ENCODE assay signal across 11 cellular contexts in genomic region chr4:734951-735350, GRCh38. TPM values are rescaled to one million over a fixed set of nuclear protein-coding genes. Genes with fewer than 3 reads are reported as not detected.
"Had no signal": no experiment of that assay in that cellular context is flagged by ENCODE, and none has a peak within 500 bp of the region (broad histone marks: within the 10 kb centered on the region; RNA-seq: fewer than 3 reads in every experiment).

No MANE protein-coding gene starts in this region.

- H3K9me3 ChIP-seq: HAP-1 had no signal

- FAIRE-seq: HepG2, K562 had no signal

- H3K9ac ChIP-seq: GM23248 had no signal

- H3K4me3 ChIP-seq: GM23248, HAP-1, K562 had no signal

- H2AFZ ChIP-seq: GM23248 had no signal

- H3K4me1 ChIP-seq: HAP-1 had no signal

- H3K27ac ChIP-seq: GM23248, HL-60 had no signal

- DNase-seq: GM23248, H7, HFFc6, KG1 had no signal

- ATAC-seq: HCT116, HepG2, K562 had no signal

RNA-seq across cellular contexts. Expression of gene SLC49A3, which starts 46.0 kb away (rescaled TPM):
- total RNA-seq: H4, HT1080 had no signal
